In genomic region chr7:24825931-24826661, GRCh38 we compare ENCODE assay signal across 1 cellular context.
TF ChIP-seq lines count a peak whose summit lies in the region.

No MANE protein-coding gene starts in this region.

TF ChIP-seq in HepG2, 621 proteins besides CTCF, POLR2A, EP300 and RAD21 (continued from another document and continues in another):
- TF ChIP-seq PBX2 (CRISPR knock-in tag; IDR thresholded peaks at IDR 0.05) (no peak), SIX1 (CRISPR knock-in tag; IDR thresholded peaks at IDR 0.05; ENCODE audit: borderline replicate concordance) (no peak), ZNF564 (CRISPR knock-in tag; IDR thresholded peaks at IDR 0.05) (no peak), DNMT1 (CRISPR knock-in tag; IDR thresholded peaks at IDR 0.05) (no peak), ATF7-NPFF (CRISPR knock-in tag; IDR thresholded peaks at IDR 0.05; ENCODE audit: low read depth) (no peak), SCMH1 (CRISPR knock-in tag; IDR thresholded peaks at IDR 0.05; ENCODE audit: borderline replicate concordance) (no peak), ZBTB2 (CRISPR knock-in tag; IDR thresholded peaks at IDR 0.05; ENCODE audit: low read depth) (no peak), ZNF691 (CRISPR knock-in tag; IDR thresholded peaks at IDR 0.05; ENCODE audit: borderline replicate concordance, low read depth) (no peak), THRA (CRISPR knock-in tag; IDR thresholded peaks at IDR 0.05; ENCODE audit: borderline replicate concordance) (peak; percentile 49; the same call in 1 of the 2 replicates), YEATS2 (CRISPR knock-in tag; IDR thresholded peaks at IDR 0.05; ENCODE audit: borderline replicate concordance) (peak; percentile 47; the same call in 1 of the 2 replicates), ZNF761 (CRISPR knock-in tag; conservative IDR thresholded peaks at IDR 0.05) (no peak), DPF2 (CRISPR knock-in tag; IDR thresholded peaks at IDR 0.05; ENCODE audit: borderline replicate concordance, low read depth) (peak; percentile 85), ZBTB37 (CRISPR knock-in tag; IDR thresholded peaks at IDR 0.05) (0 out of 2 replicates have a peak, but pooled peaks have one; percentile 38), ARNTL (CRISPR knock-in tag; IDR thresholded peaks at IDR 0.05) (no peak), GATAD1 (CRISPR knock-in tag; IDR thresholded peaks at IDR 0.05) (no peak), SMARCC2 (IDR thresholded peaks at IDR 0.05) (no peak), ATF2 (CRISPR knock-in tag; IDR thresholded peaks at IDR 0.05) (no peak), SMARCE1 (IDR thresholded peaks at IDR 0.05; ENCODE audit: borderline replicate concordance) (no peak), NCOA2 (CRISPR knock-in tag; IDR thresholded peaks at IDR 0.05) (peak; percentile 68), ZNF276 (CRISPR knock-in tag; IDR thresholded peaks at IDR 0.05; ENCODE audit: low read depth) (no peak), ZNF326 (CRISPR knock-in tag; IDR thresholded peaks at IDR 0.05; ENCODE audit: borderline replicate concordance) (no peak), TRIM24 (CRISPR knock-in tag; IDR thresholded peaks at IDR 0.05) (no peak), ZNF878 (CRISPR knock-in tag; IDR thresholded peaks at IDR 0.05) (no peak), RFX5 (IDR thresholded peaks at IDR 0.05; ENCODE audit: low read depth, low read length) (no peak), FOSL1 (CRISPR knock-in tag; IDR thresholded peaks at IDR 0.05; ENCODE audit: borderline replicate concordance) (peak; percentile 93), CBX1 (IDR thresholded peaks at IDR 0.05; ENCODE audit: low read depth) (no peak), POLR2AphosphoS2 (IDR thresholded peaks at IDR 0.05; ENCODE audit: low read depth, low read length) (no peak), ATAD3A (CRISPR knock-in tag; IDR thresholded peaks at IDR 0.05) (no peak), ZNF607 (CRISPR knock-in tag; IDR thresholded peaks at IDR 0.05; ENCODE audit: borderline replicate concordance) (no peak), ZNF574 (CRISPR knock-in tag; IDR thresholded peaks at IDR 0.05) (no peak), KLF9 (CRISPR knock-in tag; IDR thresholded peaks at IDR 0.05; ENCODE audit: low read depth) (no peak), TAF1 (CRISPR knock-in tag; IDR thresholded peaks at IDR 0.05) (no peak), CSRNP2 (CRISPR knock-in tag; conservative IDR thresholded peaks at IDR 0.05; ENCODE audit: low read depth) (no peak), AGO2 (optimal IDR thresholded peaks at IDR 0.05; ENCODE audit: low read depth, low read length) (no peak), HMGXB3 (CRISPR knock-in tag; IDR thresholded peaks at IDR 0.05; ENCODE audit: borderline replicate concordance) (no peak), ZNF503 (CRISPR knock-in tag; IDR thresholded peaks at IDR 0.05) (no peak), REXO4 (CRISPR knock-in tag; IDR thresholded peaks at IDR 0.05; ENCODE audit: borderline replicate concordance) (no peak), XBP1 (CRISPR knock-in tag; IDR thresholded peaks at IDR 0.05) (no peak), KLF12 (CRISPR knock-in tag; IDR thresholded peaks at IDR 0.05; ENCODE audit: borderline replicate concordance) (peak; percentile 53; the same call in 1 of the 2 replicates), EED (CRISPR knock-in tag; IDR thresholded peaks at IDR 0.05) (no peak), NFKB2 (CRISPR knock-in tag; IDR thresholded peaks at IDR 0.05; ENCODE audit: borderline replicate concordance) (no peak)
